22 cellular contexts compared by ENCODE assay signal in the genomic region with DNA sequence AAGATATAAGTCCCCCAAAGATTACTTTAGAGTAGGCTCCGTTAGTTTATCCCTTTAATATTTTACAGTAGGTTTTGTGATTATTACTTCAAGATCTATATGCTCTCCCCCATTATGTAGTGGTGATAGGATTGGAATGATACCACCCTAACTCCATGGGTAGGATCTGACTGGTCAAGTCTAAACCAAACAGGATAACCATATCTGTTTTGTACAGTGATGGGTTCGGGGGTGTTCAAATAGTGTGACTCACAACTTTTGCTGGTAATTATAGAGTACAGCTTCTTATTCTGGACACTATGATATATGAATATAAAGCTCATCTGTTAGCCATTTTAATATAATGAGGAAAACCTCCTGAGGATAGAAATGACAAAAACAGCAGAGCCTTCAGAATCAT.
"Had no signal": no experiment of that assay in that cellular context is flagged by ENCODE, and none has a peak within 500 bp of the region (broad histone marks: within the 10 kb centered on the region; RNA-seq: fewer than 3 reads in every experiment).

No MANE protein-coding gene starts in this region.

- DNase-seq: activated CD4-positive, CD25-positive, alpha-beta regulatory T cell treated with anti-CD3 and anti-CD28 coated beads, Interleukin-2, amount 50 U/mL, for 72 hours; activated gamma-delta T cell; cerebellar nuclear complex; colonic mucosa; effector CD8-positive, alpha-beta T cell; esophagus squamous epithelium; foreskin melanocyte; heart right ventricle; naive thymus-derived CD4-positive, alpha-beta T cell; ovary; right lobe of liver; SK-N-SH; stimulated activated CD4-positive, alpha-beta T cell treated with anti-CD3 and anti-CD28 coated beads, Interleukin-12 subunit alpha, Interleukin-12 subunit beta, amount 100 ng/mL, for 4 hours; stimulated activated CD4-positive, alpha-beta T cell treated with anti-CD3 and anti-CD28 coated beads, Interleukin-4, amount 100 ng/mL, for 1 hour; SW 1271; tibial artery; upper lobe of right lung had no signal

- H3K27ac Mint-ChIP-seq: activated naive CD8-positive, alpha-beta T cell; brain; mesothelial cell of epicardium; progenitor cell of endocrine pancreas had no signal

- H3K4me3 Mint-ChIP-seq: brain; mesothelial cell of epicardium; T-helper 1 cell treated with Interleukin-12 subunit alpha and Interleukin-12 subunit beta and Interleukin-4 antibody, amounts not matched to agents 30 μg/mL and 1 μg/mL, for 36 hours had no signal

- H3K9me3 Mint-ChIP-seq: brain; mesothelial cell of epicardium; naive thymus-derived CD4-positive, alpha-beta T cell; T-helper 1 cell treated with Interleukin-12 subunit alpha and Interleukin-12 subunit beta and Interleukin-4 antibody, amounts not matched to agents 30 μg/mL and 1 μg/mL, for 36 hours had no signal

- H3K36me3 Mint-ChIP-seq: mesothelial cell of epicardium; naive thymus-derived CD4-positive, alpha-beta T cell had no signal

- H3K27me3 Mint-ChIP-seq: activated naive CD8-positive, alpha-beta T cell; brain; naive thymus-derived CD4-positive, alpha-beta T cell; progenitor cell of endocrine pancreas had no signal

- H3K4me1 Mint-ChIP-seq: mesothelial cell of epicardium had no signal

- ATAC-seq: heart right ventricle; naive thymus-derived CD4-positive, alpha-beta T cell; right lobe of liver; upper lobe of right lung had no signal
